In the genomic region with DNA sequence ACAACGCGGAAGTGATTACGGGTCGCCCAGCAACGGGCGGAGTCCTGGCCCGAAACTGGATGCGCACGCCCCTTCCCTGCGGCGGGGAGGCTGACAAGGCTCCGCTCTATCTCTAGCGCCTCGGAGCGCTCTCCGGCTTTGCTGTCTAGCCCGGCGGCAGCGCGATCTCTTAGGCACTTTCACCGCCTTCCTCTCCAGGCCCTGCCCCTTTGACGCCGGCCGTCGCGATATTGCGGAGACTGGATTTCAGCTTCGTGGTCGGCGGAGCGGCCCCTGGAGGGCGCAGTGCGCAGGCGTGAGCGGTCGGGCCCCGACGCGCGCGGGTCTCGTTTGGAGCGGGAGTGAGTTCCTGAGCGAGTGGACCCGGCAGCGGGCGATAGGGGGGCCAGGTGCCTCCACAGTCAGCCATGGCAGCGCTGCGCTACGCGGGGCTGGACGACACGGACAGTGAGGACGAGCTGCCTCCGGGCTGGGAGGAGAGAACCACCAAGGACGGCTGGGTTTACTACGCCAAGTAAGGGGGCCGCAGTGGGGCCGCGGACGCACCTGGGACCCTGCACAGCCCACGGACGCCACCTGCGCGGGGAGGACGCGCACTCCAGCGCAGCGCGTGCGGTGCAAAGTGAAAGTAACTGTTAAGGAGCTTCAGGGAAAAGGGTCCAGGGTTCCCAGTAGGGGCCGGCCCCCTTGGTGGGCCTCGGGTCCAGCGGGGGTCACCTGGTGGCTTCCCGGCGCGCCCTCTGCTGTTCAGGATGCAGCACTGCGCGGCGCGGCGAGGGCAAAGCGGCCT, we compare ENCODE assay signal across 8 cellular contexts. TPM values are rescaled to one million over a fixed set of nuclear protein-coding genes. Genes with fewer than 3 reads are reported as not detected.
A peak's percentile ranks its signal among the peaks of the same experiment; 100 is the strongest.
DNase-seq lines count a peak whose midpoint lies in the region; ATAC-seq and TF ChIP-seq lines count a peak whose summit lies in the region.

A gene (plus strand): TSS at position 283 of the 790 bp plus-strand sequence.

- H3K4me3 ChIP-seq in Panc1 (ENCODE audit: low read depth in 2 of 2, low read length in 2 of 2) (peak within 1 kb of the TSS; percentile 75 to 80), muscle layer of duodenum (ENCODE audit: low read depth in 1 of 2, low read length in 2 of 2) (peak within 1 kb of the TSS; percentile 80 to 99)

- H3K36me3 Mint-ChIP-seq in activated T-cell treated with anti-CD3 and anti-CD28 coated beads, Interleukin-2, amount 50 U/mL, for 4 hours (ENCODE audit: insufficient read depth) = no peaks in the 10 kb centered on the region

- peaks cover 23% of the 10 kb centered on the region for H3K4me1 Mint-ChIP-seq in activated T-cell treated with anti-CD3 and anti-CD28 coated beads, Interleukin-2, amount 50 U/mL, for 4 hours (ENCODE audit: low read depth)

- H3K27ac ChIP-seq in Panc1 (ENCODE audit: low read length) = peak within 1 kb of the TSS; percentile 80
- peak within 1 kb of the TSS; percentile 83 for H3K27ac ChIP-seq in muscle layer of duodenum (ENCODE audit: low read length)

- no peaks in the 10 kb centered on the region for H3K36me3 ChIP-seq in Panc1 (ENCODE audit: control insufficient read depth, insufficient read depth, low read length)
- H3K36me3 ChIP-seq in muscle layer of duodenum (ENCODE audit: control insufficient read depth in 1 of 2, insufficient read depth in 2 of 2, low read length in 2 of 2) = no peaks in the 10 kb centered on the region

- H3K27me3 ChIP-seq in Panc1 (ENCODE audit: control insufficient read depth, insufficient read depth, low read length) (no peaks in the 10 kb centered on the region), muscle layer of duodenum (ENCODE audit: low read depth, low read length) (no peaks in the 10 kb centered on the region)

- H3K9me3 ChIP-seq in Panc1 (ENCODE audit: control insufficient read depth, insufficient read depth, low read depth, low read length) (no peaks in the 10 kb centered on the region), muscle layer of duodenum (ENCODE audit: control insufficient read depth in 1 of 2, low read length in 2 of 2) (no peaks in the 10 kb centered on the region)

- DNase-seq in DMS79 (lab: John Stamatoyannopoulos, UW) (peak; percentile 87), KBM-7 (peak; percentile 99), Panc1 (ENCODE audit: low read depth, low spot score) (peak; percentile 82)
- peak; percentile 93 for DNase-seq in activated T-cell treated with anti-CD3 and anti-CD28 coated beads, Interleukin-2, amount 50 U/mL, for 4 hours
- DNase-seq in stimulated activated CD8-positive, alpha-beta memory T cell treated with anti-CD3 and anti-CD28 coated beads, Interleukin-7, amount 100 ng/mL, for 4 hours (ENCODE audit: low read depth in 2 of 2) = peak; percentile 90 to 94

- intact Hi-C loops in Panc1 (cut with micrococcal nuclease; ENCODE audit: unreplicated experiment) = no loop called here

- peak within 1 kb of the TSS; percentile 89 for H3K4me3 Mint-ChIP-seq in activated T-cell treated with anti-CD3 and anti-CD28 coated beads, Interleukin-2, amount 50 U/mL, for 4 hours

- peak; percentile 92 for TF ChIP-seq CTCF in Panc1 (IDR thresholded peaks at IDR 0.05)

- in situ Hi-C loops in KBM-7 (cut with MboI; ENCODE audit: low pct_unique_long_range_greater_than_20kb, low sequenced_read_pairs) = no loop called here
- in situ Hi-C loops in Panc1 (cut with HindIII; ENCODE audit: low pct_unique_long_range_greater_than_20kb, low sequenced_read_pairs) = no loop called here

- H3K4me1 ChIP-seq in Panc1 (ENCODE audit: control insufficient read depth, insufficient read depth, low read length) (peaks cover 4% of the 10 kb centered on the region; the same call in 1 of the 2 replicates), muscle layer of duodenum (ENCODE audit: control insufficient read depth in 1 of 2, insufficient read depth in 2 of 2, low read length in 2 of 2) (peaks cover 0 to 12% of the 10 kb centered on the region in 2 donors)

- CTCF ChIA-PET in Panc1 (lab: Charles Lee) = interaction anchor here (0.6 to 0.7 kb wide), 2 partner anchors 623 to 652 kb away, joined by 3 to 11 read pairs; no protein-coding TSS in a partner anchor

- POLR2A ChIA-PET in Panc1 (lab: Charles Lee) = no interaction called here

- peaks cover 7% of the 10 kb centered on the region for H3K27me3 Mint-ChIP-seq in activated T-cell treated with anti-CD3 and anti-CD28 coated beads, Interleukin-2, amount 50 U/mL, for 4 hours (ENCODE audit: low read depth)

- H3K9me3 Mint-ChIP-seq in activated T-cell treated with anti-CD3 and anti-CD28 coated beads, Interleukin-2, amount 50 U/mL, for 4 hours = no peaks in the 10 kb centered on the region

- ATAC-seq in GM21717 (IDR thresholded peaks at IDR 0.05; ENCODE audit: unreplicated experiment) = peak; percentile 97
- peak; percentile 98 for ATAC-seq in Panc1
- peak; percentile 96 to 98 for ATAC-seq in activated T-cell treated with anti-CD3 and anti-CD28 coated beads, Interleukin-2, amount 50 U/mL, for 4 hours
- peak; percentile 98 for ATAC-seq in esophagus mucosa

- no TSS peak for BruUV-seq in Panc1 (replicated peaks; lab: Mats Ljungman, UMichigan)

RNA-seq across cellular contexts. Expression of the gene that starts here (rescaled TPM):
- total RNA-seq in Panc1 (2021; ENCODE audit: unreplicated experiment) = 12.5 TPM
- 14.4 TPM for polyA plus RNA-seq in Panc1 (2012; ENCODE audit: insufficient read length)
- total RNA-seq in activated T-cell treated with anti-CD3 and anti-CD28 coated beads, Interleukin-2, amount 50 U/mL, for 4 hours = 10 to 100 TPM; 13.9 to 19.1 (median 18.9) TPM
- 11.2 TPM for total RNA-seq in esophagus mucosa

Comparison
In these comparisons a context has a peak if more than half of its experiments do, and no peak if none do; other contexts are left out.
1. Peak in every context shown above with its lines: DNase-seq, ATAC-seq, H3K4me3 ChIP-seq and H3K27ac ChIP-seq.